Comparison of ENCODE assay signal across 9 cellular contexts in the genomic region with DNA sequence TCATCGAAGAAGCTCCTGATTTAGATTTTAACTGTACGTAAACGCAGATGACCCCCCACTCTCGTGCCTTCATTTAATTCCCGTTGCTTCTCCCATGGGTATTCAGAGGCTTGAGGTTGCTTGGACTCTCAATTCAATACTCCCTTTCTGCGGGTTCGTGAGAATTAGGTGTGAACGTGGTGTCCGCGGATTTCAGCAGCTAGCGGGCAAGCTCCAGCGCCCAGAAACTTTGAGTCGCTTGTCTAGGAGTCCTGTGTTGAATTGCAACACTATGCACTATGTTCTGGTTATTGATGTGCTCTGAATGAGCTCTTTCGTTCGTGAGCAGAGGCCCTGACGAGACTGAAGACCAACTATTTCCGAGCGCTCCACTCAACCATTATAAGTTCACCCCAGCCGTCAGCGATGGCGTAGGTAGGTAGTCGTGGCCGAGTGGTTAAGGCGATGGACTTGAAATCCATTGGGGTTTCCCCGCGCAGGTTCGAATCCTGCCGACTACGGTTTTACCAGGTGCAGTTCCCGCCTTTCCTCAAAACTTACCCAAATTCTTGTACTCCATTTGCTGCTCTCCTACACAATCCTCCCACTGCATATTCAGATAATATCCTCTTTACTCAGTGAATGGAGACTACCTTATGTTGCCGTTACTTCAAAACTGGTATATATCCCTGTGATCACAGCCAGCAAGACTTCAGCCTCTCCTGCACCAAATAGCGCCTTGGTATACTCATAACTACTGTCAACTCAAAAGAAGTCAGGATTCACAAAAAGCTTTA.
A peak's percentile ranks its signal among the peaks of the same experiment; 100 is the strongest.
DNase-seq lines count a peak whose midpoint lies in the region; ATAC-seq and TF ChIP-seq lines count a peak whose summit lies in the region.
"Had no signal": no experiment of that assay in that cellular context is flagged by ENCODE, and none has a peak within 500 bp of the region (broad histone marks: within the 10 kb centered on the region; RNA-seq: fewer than 3 reads in every experiment).

No MANE protein-coding gene starts in this region.

- peaks cover 21% of the 10 kb centered on the region for H3K4me1 Mint-ChIP-seq in activated CD4-positive, alpha-beta T cell treated with anti-CD3 and anti-CD28 coated beads, Interleukin-2, amount 10 ng/mL, durations not matched to agents 7 days and 5 days
- peaks cover 44% of the 10 kb centered on the region for H3K4me1 Mint-ChIP-seq in endothelial cell (ENCODE audit: unreplicated experiment)

- H3K27ac Mint-ChIP-seq in activated CD4-positive, alpha-beta T cell treated with anti-CD3 and anti-CD28 coated beads, Interleukin-2, amount 10 ng/mL, durations not matched to agents 7 days and 5 days: no peak overlapping the region
- H3K27ac Mint-ChIP-seq in endothelial cell (ENCODE audit: unreplicated experiment): peak overlapping the region; percentile 84

- no peak for TF ChIP-seq CTCF in endothelial cell (IDR thresholded peaks at IDR 0.05; ENCODE audit: unreplicated experiment)

- peaks cover 85% of the 10 kb centered on the region for H3K27me3 Mint-ChIP-seq in activated CD4-positive, alpha-beta T cell treated with anti-CD3 and anti-CD28 coated beads, Interleukin-2, amount 10 ng/mL, durations not matched to agents 7 days and 5 days
- peaks cover 22% of the 10 kb centered on the region for H3K27me3 Mint-ChIP-seq in endothelial cell (ENCODE audit: unreplicated experiment)

- peaks cover 9% of the 10 kb centered on the region for H3K36me3 Mint-ChIP-seq in activated CD4-positive, alpha-beta T cell treated with anti-CD3 and anti-CD28 coated beads, Interleukin-2, amount 10 ng/mL, durations not matched to agents 7 days and 5 days (ENCODE audit: low read depth)
- H3K36me3 Mint-ChIP-seq in endothelial cell (ENCODE audit: low read depth, unreplicated experiment): no peaks in the 10 kb centered on the region

- POLR2A ChIA-PET in activated CD4-positive, alpha-beta T cell treated with anti-CD3 and anti-CD28 coated beads, Interleukin-2, amount 10 ng/mL, durations not matched to agents 7 days and 5 days (lab: Charles Lee): interaction anchor here (0.5 kb wide), 1 partner anchor 28 kb away, joined by 4 read pairs; no protein-coding TSS in a partner anchor

- CTCF ChIA-PET in activated CD4-positive, alpha-beta T cell treated with anti-CD3 and anti-CD28 coated beads, Interleukin-2, amount 10 ng/mL, durations not matched to agents 7 days and 5 days (lab: Charles Lee): interaction anchor here (0.8 to 1.5 kb wide), 2 partner anchors 22 to 217 kb away, joined by 3 to 4 read pairs; no protein-coding TSS in a partner anchor

- peaks cover 19% of the 10 kb centered on the region for H3K9me3 Mint-ChIP-seq in activated CD4-positive, alpha-beta T cell treated with anti-CD3 and anti-CD28 coated beads, Interleukin-2, amount 10 ng/mL, durations not matched to agents 7 days and 5 days
- H3K9me3 Mint-ChIP-seq in endothelial cell (ENCODE audit: unreplicated experiment): no peaks in the 10 kb centered on the region

- DNase-seq in activated CD4-positive, alpha-beta T cell treated with anti-CD3 and anti-CD28 coated beads, Interleukin-2, amount 10 ng/mL, durations not matched to agents 7 days and 5 days: no peak
- DNase-seq in activated CD4-positive, alpha-beta T cell treated with anti-CD3 and anti-CD28 coated beads, Interleukin-2, amount 50 U/mL, for 4 hours: no peak
- peak; percentile 49 for DNase-seq in NCI-H82 treated with DMSO at 0.1 percent for 48 hours (lab: John Stamatoyannopoulos, UW; ENCODE audit: unreplicated experiment)
- DNase-seq in endothelial cell (ENCODE audit: low spot score): peak; percentile 67
- DNase-seq in stimulated activated CD4-positive, alpha-beta T cell treated with anti-CD3 and anti-CD28 coated beads, Interleukin-1b, Interleukin-23, amount 100 ng/mL, for 24 hours (ENCODE audit: low read depth in 4 of 4, low spot score in 1 of 4): peak in 3 of 4 experiments; percentile 15 to 53 (median 26)
- no peak for DNase-seq in SKM-1 (lab: John Stamatoyannopoulos, UW; ENCODE audit: unreplicated experiment)
- no peak for DNase-seq in KG1 (lab: John Stamatoyannopoulos, UW)
- DNase-seq: DND-41 had no signal

- peak overlapping the region; percentile 17 for H3K4me3 Mint-ChIP-seq in activated CD4-positive, alpha-beta T cell treated with anti-CD3 and anti-CD28 coated beads, Interleukin-2, amount 10 ng/mL, durations not matched to agents 7 days and 5 days
- H3K4me3 Mint-ChIP-seq in endothelial cell (ENCODE audit: unreplicated experiment): peak overlapping the region; percentile 92

- ATAC-seq in HG02763 (IDR thresholded peaks at IDR 0.05; ENCODE audit: unreplicated experiment): no peak

Comparison
In these comparisons a context has a peak if more than half of its experiments do, and no peak if none do; other contexts are left out.
1. DNase-seq: peak in NCI-H82 treated with DMSO at 0.1 percent for 48 hours (single experiment), endothelial cell (single experiment) and stimulated activated CD4-positive, alpha-beta T cell treated with anti-CD3 and anti-CD28 coated beads, Interleukin-1b, Interleukin-23, amount 100 ng/mL, for 24 hours (3 of 4); none in activated CD4-positive, alpha-beta T cell treated with anti-CD3 and anti-CD28 coated beads, Interleukin-2, amount 10 ng/mL, durations not matched to agents 7 days and 5 days (single experiment), activated CD4-positive, alpha-beta T cell treated with anti-CD3 and anti-CD28 coated beads, Interleukin-2, amount 50 U/mL, for 4 hours (0 of 2), SKM-1 (single experiment) and KG1 (single experiment).